In the genomic region with DNA sequence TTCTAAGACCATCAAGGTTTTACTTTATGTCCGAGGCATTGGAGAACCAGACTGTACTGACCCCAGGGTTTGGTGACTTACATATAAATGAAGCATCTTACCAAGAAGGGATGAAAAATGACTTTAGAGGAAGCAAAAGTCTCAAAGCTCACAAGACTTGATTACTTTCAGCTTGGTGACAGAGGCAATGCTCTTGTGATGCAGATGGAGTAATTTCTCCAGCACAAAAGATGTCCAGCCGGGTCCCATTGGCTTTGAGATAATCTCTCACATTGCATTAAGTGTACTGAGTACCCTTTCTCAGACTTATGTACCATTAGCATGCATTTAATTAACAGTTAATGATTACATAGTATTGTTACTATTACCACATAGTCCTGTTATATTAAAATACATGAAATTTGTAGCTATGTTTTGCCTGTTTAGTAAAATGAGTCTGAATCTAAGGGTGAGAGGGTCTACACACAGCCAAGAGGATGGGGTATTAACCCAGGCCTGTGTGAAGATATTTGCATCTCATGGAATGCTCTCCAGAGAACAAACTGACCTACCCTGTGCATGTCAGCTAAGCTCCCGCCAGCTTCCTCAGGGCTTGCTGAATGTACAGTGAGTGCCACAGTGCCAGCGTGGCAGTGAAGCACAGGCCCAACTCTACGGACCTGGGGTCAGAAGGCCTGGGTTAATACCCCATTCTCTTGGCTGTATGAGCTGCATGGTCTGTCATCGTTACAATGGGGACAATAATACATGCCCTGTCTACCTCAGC, we compare ENCODE assay signal across 26 cellular contexts. TPM values are rescaled to one million over a fixed set of nuclear protein-coding genes. Genes with fewer than 3 reads are reported as not detected.
"Had no signal": no experiment of that assay in that cellular context is flagged by ENCODE, and none has a peak within 500 bp of the region (broad histone marks: within the 10 kb centered on the region; RNA-seq: fewer than 3 reads in every experiment).

No MANE protein-coding gene starts in this region.

- H3K27ac ChIP-seq: RWPE1 had no signal

- H3K36me3 ChIP-seq: MG63 had no signal

- H3K9me3 ChIP-seq: MG63, SK-N-SH had no signal

- ATAC-seq: HepG2, Panc1, PC-3 had no signal

- H3K4me3 ChIP-seq: MG63 had no signal

- H3K4me2 ChIP-seq: SK-N-SH had no signal

- DNase-seq: IMR-90, Karpas-422, KG1, MG63, NCI-H1092, NCI-H1105 treated with DMSO at 0.1 percent for 48 hours, NCI-H1417 treated with DMSO at 0.1 percent for 48 hours, NCI-H146, NCI-H1694 treated with DMSO at 0.1 percent for 48 hours, NCI-H1930, NCI-H2081, NCI-H2107, NCI-H2227 treated with DMSO at 0.1 percent for 48 hours, NCI-H446, NCI-H510A, NCI-H69, NCI-H774, PC-3, SHP77, SK-N-SH had no signal

- H3K9ac ChIP-seq: SK-N-SH had no signal

RNA-seq across cellular contexts. Expression of a gene that starts 5.6 kb away (rescaled TPM):
- total RNA-seq: HepG2, HT1080, IMR-90, OCI-LY7, PC-3, SK-MEL-5 had no signal
- polyA plus RNA-seq: HepG2, IMR-90 had no signal
